ENCODE assay signal across 1 cellular context in genomic region chr14:74881425-74882102, GRCh38.
TF ChIP-seq lines count a peak whose summit lies in the region.

DLST (plus strand) TSS chr14:74881916; CDS start chr14:74881954, 38 bp downstream.

TF ChIP-seq in HepG2, 621 proteins besides CTCF, POLR2A, EP300 and RAD21 (continued from another document and continues in another):
- TF ChIP-seq, protein P1, sequence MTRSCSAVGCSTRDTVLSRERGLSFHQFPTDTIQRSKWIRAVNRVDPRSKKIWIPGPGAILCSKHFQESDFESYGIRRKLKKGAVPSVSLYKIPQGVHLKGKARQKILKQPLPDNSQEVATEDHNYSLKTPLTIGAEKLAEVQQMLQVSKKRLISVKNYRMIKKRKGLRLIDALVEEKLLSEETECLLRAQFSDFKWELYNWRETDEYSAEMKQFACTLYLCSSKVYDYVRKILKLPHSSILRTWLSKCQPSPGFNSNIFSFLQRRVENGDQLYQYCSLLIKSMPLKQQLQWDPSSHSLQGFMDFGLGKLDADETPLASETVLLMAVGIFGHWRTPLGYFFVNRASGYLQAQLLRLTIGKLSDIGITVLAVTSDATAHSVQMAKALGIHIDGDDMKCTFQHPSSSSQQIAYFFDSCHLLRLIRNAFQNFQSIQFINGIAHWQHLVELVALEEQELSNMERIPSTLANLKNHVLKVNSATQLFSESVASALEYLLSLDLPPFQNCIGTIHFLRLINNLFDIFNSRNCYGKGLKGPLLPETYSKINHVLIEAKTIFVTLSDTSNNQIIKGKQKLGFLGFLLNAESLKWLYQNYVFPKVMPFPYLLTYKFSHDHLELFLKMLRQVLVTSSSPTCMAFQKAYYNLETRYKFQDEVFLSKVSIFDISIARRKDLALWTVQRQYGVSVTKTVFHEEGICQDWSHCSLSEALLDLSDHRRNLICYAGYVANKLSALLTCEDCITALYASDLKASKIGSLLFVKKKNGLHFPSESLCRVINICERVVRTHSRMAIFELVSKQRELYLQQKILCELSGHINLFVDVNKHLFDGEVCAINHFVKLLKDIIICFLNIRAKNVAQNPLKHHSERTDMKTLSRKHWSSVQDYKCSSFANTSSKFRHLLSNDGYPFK (CRISPR knock-in tag; IDR thresholded peaks at IDR 0.05; ENCODE audit: borderline replicate concordance): peak; percentile 56; the same call in 1 of the 2 replicates
- TF ChIP-seq MIXL1 (CRISPR knock-in tag; IDR thresholded peaks at IDR 0.05): 0 out of 2 replicates have a peak, but pooled peaks have one; percentile 31
- TF ChIP-seq ZNF557 (CRISPR knock-in tag; IDR thresholded peaks at IDR 0.05): no peak
- TF ChIP-seq ZNF282 (IDR thresholded peaks at IDR 0.05; ENCODE audit: partially characterized antibody): no peak
- TF ChIP-seq, protein P2, sequence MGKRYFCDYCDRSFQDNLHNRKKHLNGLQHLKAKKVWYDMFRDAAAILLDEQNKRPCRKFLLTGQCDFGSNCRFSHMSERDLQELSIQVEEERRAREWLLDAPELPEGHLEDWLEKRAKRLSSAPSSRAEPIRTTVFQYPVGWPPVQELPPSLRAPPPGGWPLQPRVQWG (CRISPR knock-in tag; IDR thresholded peaks at IDR 0.05; ENCODE audit: borderline replicate concordance, low read depth): no peak
- no peak for TF ChIP-seq HDAC6 (IDR thresholded peaks at IDR 0.05; ENCODE audit: low read depth, low read length)
- peak; percentile 92 for TF ChIP-seq KAT8 (CRISPR knock-in tag; IDR thresholded peaks at IDR 0.05)
- TF ChIP-seq MXI1 (IDR thresholded peaks at IDR 0.05; ENCODE audit: borderline replicate concordance, low read depth, low read length): no peak
- peak; percentile 49; the same call in 1 of the 2 replicates for TF ChIP-seq ZNF121 (CRISPR knock-in tag; IDR thresholded peaks at IDR 0.05)
- TF ChIP-seq DRAP1 (CRISPR knock-in tag; IDR thresholded peaks at IDR 0.05): peak; percentile 84
- peak; percentile 66; the same call in 1 of the 2 replicates for TF ChIP-seq ZNF772 (CRISPR knock-in tag; IDR thresholded peaks at IDR 0.05)
- no peak for TF ChIP-seq FOXM1 (CRISPR knock-in tag; IDR thresholded peaks at IDR 0.05)
- TF ChIP-seq ZNF354B (CRISPR knock-in tag; IDR thresholded peaks at IDR 0.05): no peak
- TF ChIP-seq ATAD3A (CRISPR knock-in tag; IDR thresholded peaks at IDR 0.05): no peak
- TF ChIP-seq ZNF556 (CRISPR knock-in tag; IDR thresholded peaks at IDR 0.05; ENCODE audit: borderline replicate concordance): peak; percentile 43; the same call in 1 of the 2 replicates
- TF ChIP-seq RXRA (CRISPR knock-in tag; IDR thresholded peaks at IDR 0.05): peak; percentile 71; the same call in 1 of the 2 replicates
- TF ChIP-seq GFI1 (CRISPR knock-in tag; IDR thresholded peaks at IDR 0.05; ENCODE audit: borderline replicate concordance): peak; percentile 20; the same call in 1 of the 2 replicates
- TF ChIP-seq FOXJ3 (CRISPR knock-in tag; IDR thresholded peaks at IDR 0.05; ENCODE audit: borderline replicate concordance): no peak
- TF ChIP-seq LCORL (IDR thresholded peaks at IDR 0.05): no peak
- TF ChIP-seq LCORL (CRISPR knock-in tag; IDR thresholded peaks at IDR 0.05): peak; percentile 69; the same call in 1 of the 2 replicates
- no peak for TF ChIP-seq ZBTB3 (CRISPR knock-in tag; IDR thresholded peaks at IDR 0.05; ENCODE audit: borderline replicate concordance, low read depth)
- no peak for TF ChIP-seq ZNF382 (CRISPR knock-in tag; IDR thresholded peaks at IDR 0.05; ENCODE audit: borderline replicate concordance)
- TF ChIP-seq TRIM24 (CRISPR knock-in tag; IDR thresholded peaks at IDR 0.05): no peak
- no peak for TF ChIP-seq PBX2 (CRISPR knock-in tag; IDR thresholded peaks at IDR 0.05)
- no peak for TF ChIP-seq FOXA1 (IDR thresholded peaks at IDR 0.05)
- TF ChIP-seq FOXA1 (CRISPR knock-in tag; IDR thresholded peaks at IDR 0.05): no peak
- TF ChIP-seq ZBTB10 (CRISPR knock-in tag; IDR thresholded peaks at IDR 0.05; ENCODE audit: borderline replicate concordance): no peak
- TF ChIP-seq PHB2 (IDR thresholded peaks at IDR 0.05; ENCODE audit: partially characterized antibody): no peak
- no peak; the same call in 1 of the 2 replicates for TF ChIP-seq HIVEP1 (CRISPR knock-in tag; IDR thresholded peaks at IDR 0.05)
- no peak for TF ChIP-seq GZF1 (CRISPR knock-in tag; IDR thresholded peaks at IDR 0.05)
- TF ChIP-seq ZFP82 (CRISPR knock-in tag; IDR thresholded peaks at IDR 0.05; ENCODE audit: borderline replicate concordance): peak; percentile 37; the same call in 1 of the 2 replicates
- peak; percentile 94 for TF ChIP-seq POLR2AphosphoS5 (IDR thresholded peaks at IDR 0.05; ENCODE audit: low read depth, low read length)
- no peak for TF ChIP-seq SATB2 (CRISPR knock-in tag; IDR thresholded peaks at IDR 0.05)
- no peak for TF ChIP-seq ZNF530 (CRISPR knock-in tag; IDR thresholded peaks at IDR 0.05; ENCODE audit: low read depth)
- no peak for TF ChIP-seq NFKBIZ (CRISPR knock-in tag; IDR thresholded peaks at IDR 0.05)
- TF ChIP-seq TAF1 (CRISPR knock-in tag; IDR thresholded peaks at IDR 0.05): peak; percentile 87
- TF ChIP-seq TARDBP (CRISPR knock-in tag; IDR thresholded peaks at IDR 0.05): peak; percentile 90
- TF ChIP-seq ZNF850 (CRISPR knock-in tag; conservative IDR thresholded peaks at IDR 0.05): no peak
- no peak for TF ChIP-seq HHEX (CRISPR knock-in tag; IDR thresholded peaks at IDR 0.05)
- TF ChIP-seq, protein P3, sequence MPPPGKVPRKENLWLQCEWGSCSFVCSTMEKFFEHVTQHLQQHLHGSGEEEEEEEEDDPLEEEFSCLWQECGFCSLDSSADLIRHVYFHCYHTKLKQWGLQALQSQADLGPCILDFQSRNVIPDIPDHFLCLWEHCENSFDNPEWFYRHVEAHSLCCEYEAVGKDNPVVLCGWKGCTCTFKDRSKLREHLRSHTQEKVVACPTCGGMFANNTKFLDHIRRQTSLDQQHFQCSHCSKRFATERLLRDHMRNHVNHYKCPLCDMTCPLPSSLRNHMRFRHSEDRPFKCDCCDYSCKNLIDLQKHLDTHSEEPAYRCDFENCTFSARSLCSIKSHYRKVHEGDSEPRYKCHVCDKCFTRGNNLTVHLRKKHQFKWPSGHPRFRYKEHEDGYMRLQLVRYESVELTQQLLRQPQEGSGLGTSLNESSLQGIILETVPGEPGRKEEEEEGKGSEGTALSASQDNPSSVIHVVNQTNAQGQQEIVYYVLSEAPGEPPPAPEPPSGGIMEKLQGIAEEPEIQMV (CRISPR knock-in tag; IDR thresholded peaks at IDR 0.05; ENCODE audit: low read depth): no peak
- TF ChIP-seq, protein P4, sequence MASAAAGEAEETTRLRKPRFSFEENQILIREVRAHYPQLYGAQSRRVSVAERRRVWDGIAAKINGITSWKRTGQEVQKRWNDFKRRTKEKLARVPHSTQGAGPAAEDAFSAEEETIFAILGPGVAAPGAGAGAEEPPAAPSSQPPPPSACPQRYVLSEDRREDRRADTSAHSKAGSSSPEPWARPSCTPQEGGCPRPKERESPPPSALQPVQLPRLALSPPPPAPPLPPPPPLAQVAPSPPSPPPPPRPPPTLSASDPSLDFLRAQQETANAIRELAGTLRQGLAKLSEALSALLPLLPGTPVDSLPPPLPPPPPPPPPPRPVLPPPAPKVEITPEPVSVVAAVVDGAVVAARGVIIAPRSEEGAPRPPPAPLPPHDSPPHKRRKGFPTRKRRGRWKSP (CRISPR knock-in tag; IDR thresholded peaks at IDR 0.05): peak; percentile 65; the same call in 1 of the 2 replicates
- TF ChIP-seq ZNF543 (CRISPR knock-in tag; IDR thresholded peaks at IDR 0.05): no peak
- no peak for TF ChIP-seq KDM1A (CRISPR knock-in tag; IDR thresholded peaks at IDR 0.05)
- TF ChIP-seq, protein P5, sequence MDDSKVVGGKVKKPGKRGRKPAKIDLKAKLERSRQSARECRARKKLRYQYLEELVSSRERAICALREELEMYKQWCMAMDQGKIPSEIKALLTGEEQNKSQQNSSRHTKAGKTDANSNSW (CRISPR knock-in tag; IDR thresholded peaks at IDR 0.05; ENCODE audit: borderline replicate concordance): peak; percentile 48; the same call in 1 of the 2 replicates
- peak; percentile 45 for TF ChIP-seq SKI (IDR thresholded peaks at IDR 0.05; ENCODE audit: partially characterized antibody)
- TF ChIP-seq ISL2 (CRISPR knock-in tag; IDR thresholded peaks at IDR 0.05): peak; percentile 30; the same call in 1 of the 2 replicates
- TF ChIP-seq ZNF598 (CRISPR knock-in tag; IDR thresholded peaks at IDR 0.05; ENCODE audit: borderline replicate concordance): peak; percentile 65; the same call in 1 of the 2 replicates
- TF ChIP-seq NR2F6 (IDR thresholded peaks at IDR 0.05): peak; percentile 36
- TF ChIP-seq NR2F6 (CRISPR knock-in tag; IDR thresholded peaks at IDR 0.05): peak; percentile 57; the same call in 1 of the 2 replicates
- TF ChIP-seq HNRNPL (IDR thresholded peaks at IDR 0.05; ENCODE audit: low read depth, low read length): peak; percentile 60
- peak; percentile 52; the same call in 1 of the 2 replicates for TF ChIP-seq NFKB2 (CRISPR knock-in tag; IDR thresholded peaks at IDR 0.05; ENCODE audit: borderline replicate concordance)
- TF ChIP-seq, protein P6, sequence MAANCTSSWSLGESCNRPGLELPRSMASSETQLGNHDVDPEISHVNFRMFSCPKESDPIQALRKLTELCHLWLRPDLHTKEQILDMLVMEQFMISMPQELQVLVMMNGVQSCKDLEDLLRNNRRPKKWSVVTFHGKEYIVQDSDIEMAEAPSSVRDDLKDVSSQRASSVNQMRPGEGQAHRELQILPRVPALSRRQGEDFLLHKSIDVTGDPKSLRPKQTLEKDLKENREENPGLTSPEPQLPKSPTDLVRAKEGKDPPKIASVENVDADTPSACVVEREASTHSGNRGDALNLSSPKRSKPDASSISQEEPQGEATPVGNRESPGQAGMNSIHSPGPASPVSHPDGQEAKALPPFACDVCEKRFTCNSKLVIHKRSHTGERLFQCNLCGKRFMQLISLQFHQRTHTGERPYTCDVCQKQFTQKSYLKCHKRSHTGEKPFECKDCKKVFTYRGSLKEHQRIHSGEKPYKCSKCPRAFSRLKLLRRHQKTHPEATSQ (CRISPR knock-in tag; IDR thresholded peaks at IDR 0.05; ENCODE audit: borderline replicate concordance): 0 out of 2 replicates have a peak, but pooled peaks have one; percentile 46
- peak; percentile 94 for TF ChIP-seq ZFY (CRISPR knock-in tag; IDR thresholded peaks at IDR 0.05)
- TF ChIP-seq ZNF547 (CRISPR knock-in tag; IDR thresholded peaks at IDR 0.05): peak; percentile 50; the same call in 1 of the 2 replicates
- TF ChIP-seq, protein P7, sequence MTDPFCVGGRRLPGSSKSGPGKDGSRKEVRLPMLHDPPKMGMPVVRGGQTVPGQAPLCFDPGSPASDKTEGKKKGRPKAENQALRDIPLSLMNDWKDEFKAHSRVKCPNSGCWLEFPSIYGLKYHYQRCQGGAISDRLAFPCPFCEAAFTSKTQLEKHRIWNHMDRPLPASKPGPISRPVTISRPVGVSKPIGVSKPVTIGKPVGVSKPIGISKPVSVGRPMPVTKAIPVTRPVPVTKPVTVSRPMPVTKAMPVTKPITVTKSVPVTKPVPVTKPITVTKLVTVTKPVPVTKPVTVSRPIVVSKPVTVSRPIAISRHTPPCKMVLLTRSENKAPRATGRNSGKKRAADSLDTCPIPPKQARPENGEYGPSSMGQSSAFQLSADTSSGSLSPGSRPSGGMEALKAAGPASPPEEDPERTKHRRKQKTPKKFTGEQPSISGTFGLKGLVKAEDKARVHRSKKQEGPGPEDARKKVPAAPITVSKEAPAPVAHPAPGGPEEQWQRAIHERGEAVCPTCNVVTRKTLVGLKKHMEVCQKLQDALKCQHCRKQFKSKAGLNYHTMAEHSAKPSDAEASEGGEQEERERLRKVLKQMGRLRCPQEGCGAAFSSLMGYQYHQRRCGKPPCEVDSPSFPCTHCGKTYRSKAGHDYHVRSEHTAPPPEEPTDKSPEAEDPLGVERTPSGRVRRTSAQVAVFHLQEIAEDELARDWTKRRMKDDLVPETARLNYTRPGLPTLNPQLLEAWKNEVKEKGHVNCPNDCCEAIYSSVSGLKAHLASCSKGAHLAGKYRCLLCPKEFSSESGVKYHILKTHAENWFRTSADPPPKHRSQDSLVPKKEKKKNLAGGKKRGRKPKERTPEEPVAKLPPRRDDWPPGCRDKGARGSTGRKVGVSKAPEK (CRISPR knock-in tag; IDR thresholded peaks at IDR 0.05; ENCODE audit: borderline replicate concordance): no peak
- TF ChIP-seq ZNF713 (CRISPR knock-in tag; IDR thresholded peaks at IDR 0.05): no peak
